1 cellular context compared by ENCODE assay signal in genomic region chr7:1664711-1665591, GRCh38.
A peak's percentile ranks its signal among the peaks of the same experiment; 100 is the strongest.
TF ChIP-seq lines count a peak whose summit lies in the region.

No MANE protein-coding gene starts in this region.

TF ChIP-seq in K562, 482 proteins besides CTCF, POLR2A, EP300 and RAD21 (continued from another document and continues in another):
- peak; percentile 99 for TF ChIP-seq ZBTB7A (IDR thresholded peaks at IDR 0.05; ENCODE audit: borderline replicate concordance, control insufficient read depth, low read depth, low read length)
- 0 out of 2 replicates have a peak, but pooled peaks have one; percentile 40 for TF ChIP-seq MYC (IDR thresholded peaks at IDR 0.05; ENCODE audit: low read depth, low read length)
- TF ChIP-seq MYC (CRISPR knock-in tag; IDR thresholded peaks at IDR 0.05; ENCODE audit: borderline replicate concordance, low read depth), result no peak
- TF ChIP-seq ETV1 (tag; conservative IDR thresholded peaks at IDR 0.05; ENCODE audit: low read depth), result peak; percentile 70
- TF ChIP-seq SMC3 (conservative IDR thresholded peaks at IDR 0.05; ENCODE audit: insufficient read depth, low read depth, low read length), result peak; percentile 53
- 0 out of 2 replicates have a peak, but pooled peaks have one; percentile 38 for TF ChIP-seq RBFOX2 (IDR thresholded peaks at IDR 0.05; ENCODE audit: low read depth, low read length)
- no peak for TF ChIP-seq ZKSCAN3 (CRISPR knock-in tag; IDR thresholded peaks at IDR 0.05)
- TF ChIP-seq NR2C1 (IDR thresholded peaks at IDR 0.05), result no peak
- TF ChIP-seq NR2C1 (tag; IDR thresholded peaks at IDR 0.05), result no peak
- peak; percentile 57; the same call in 1 of the 2 replicates for TF ChIP-seq STAG1 (CRISPR knock-in tag; IDR thresholded peaks at IDR 0.05; ENCODE audit: borderline replicate concordance)
- no peak for TF ChIP-seq PHF21A (IDR thresholded peaks at IDR 0.05; ENCODE audit: borderline replicate concordance, low read depth)
- TF ChIP-seq MYNN (IDR thresholded peaks at IDR 0.05), result no peak
- no peak for TF ChIP-seq MYNN (CRISPR knock-in tag; IDR thresholded peaks at IDR 0.05)
- 0 out of 2 replicates have a peak, but pooled peaks have one; percentile 10 for TF ChIP-seq KLF16 (IDR thresholded peaks at IDR 0.05)
- TF ChIP-seq RBBP5 (IDR thresholded peaks at IDR 0.05; ENCODE audit: borderline replicate concordance, insufficient read depth, low read length, poor library complexity, severe bottlenecking), result peak; percentile 37
- TF ChIP-seq CREB1 (IDR thresholded peaks at IDR 0.05), result no peak
- peak; percentile 43; the same call in 1 of the 2 replicates for TF ChIP-seq CREB1 (CRISPR knock-in tag; IDR thresholded peaks at IDR 0.05)
- TF ChIP-seq HDAC2 (IDR thresholded peaks at IDR 0.05), result no peak
- TF ChIP-seq BCOR (IDR thresholded peaks at IDR 0.05), result peak; percentile 21; the same call in 1 of the 2 replicates
- peak; percentile 37 for TF ChIP-seq CCNT2 (IDR thresholded peaks at IDR 0.05; ENCODE audit: borderline replicate concordance, extremely low read depth, insufficient read length, low read depth, low read length)
- peak; percentile 57 for TF ChIP-seq HNRNPK (IDR thresholded peaks at IDR 0.05; ENCODE audit: low read depth, low read length, poor library complexity, severe bottlenecking)
- no peak for TF ChIP-seq ZFPM2 (CRISPR knock-in tag; IDR thresholded peaks at IDR 0.05)
- TF ChIP-seq DEAF1 (CRISPR knock-in tag; IDR thresholded peaks at IDR 0.05), result 0 out of 2 replicates have a peak, but pooled peaks have one; percentile 21
- TF ChIP-seq RB1 (IDR thresholded peaks at IDR 0.05; ENCODE audit: low read depth), result peak; percentile 19; the same call in 1 of the 2 replicates
- TF ChIP-seq L3MBTL2 (IDR thresholded peaks at IDR 0.05), result peak; percentile 43; the same call in 1 of the 2 replicates
- no peak for TF ChIP-seq ZNF785 (CRISPR knock-in tag; IDR thresholded peaks at IDR 0.05)
- no peak for TF ChIP-seq TEAD1 (CRISPR knock-in tag; IDR thresholded peaks at IDR 0.05)
- TF ChIP-seq MBD1 (CRISPR knock-in tag; IDR thresholded peaks at IDR 0.05), result no peak
- no peak for TF ChIP-seq MCM2 (IDR thresholded peaks at IDR 0.05; ENCODE audit: low read depth)
- 0 out of 2 replicates have a peak, but pooled peaks have one; percentile 42 for TF ChIP-seq ZNF263 (CRISPR knock-in tag; IDR thresholded peaks at IDR 0.05; ENCODE audit: borderline replicate concordance)
- TF ChIP-seq RBM25 (IDR thresholded peaks at IDR 0.05; ENCODE audit: low read depth, low read length, severe bottlenecking), result no peak
- TF ChIP-seq POLR2G (IDR thresholded peaks at IDR 0.05; ENCODE audit: low read depth, low read length), result 0 out of 2 replicates have a peak, but pooled peaks have one; percentile 18
- TF ChIP-seq CXXC5 (CRISPR knock-in tag; IDR thresholded peaks at IDR 0.05), result peak; percentile 60
- TF ChIP-seq ZBTB33 (CRISPR knock-in tag; IDR thresholded peaks at IDR 0.05), result no peak
- TF ChIP-seq MAZ (CRISPR knock-in tag; conservative IDR thresholded peaks at IDR 0.05 in 1 of 2, IDR thresholded peaks at IDR 0.05 in 1 of 2), result peak; percentile 37 to 43; a peak in 2 of 4 replicates
- no peak for TF ChIP-seq MED1 (CRISPR knock-in tag; IDR thresholded peaks at IDR 0.05; ENCODE audit: borderline replicate concordance)
- no peak for TF ChIP-seq ELK1 (CRISPR knock-in tag; IDR thresholded peaks at IDR 0.05)
- peak; percentile 22 for TF ChIP-seq NEUROD1 (IDR thresholded peaks at IDR 0.05; ENCODE audit: borderline replicate concordance, low read depth, low read length, partially characterized antibody)
- TF ChIP-seq KDM2B (CRISPR knock-in tag; IDR thresholded peaks at IDR 0.05), result peak; percentile 96
- TF ChIP-seq ZNF324 (CRISPR knock-in tag; IDR thresholded peaks at IDR 0.05), result no peak
- TF ChIP-seq MCM3 (IDR thresholded peaks at IDR 0.05), result no peak
- peak; percentile 48; the same call in 1 of the 2 replicates for TF ChIP-seq TFAP4 (CRISPR knock-in tag; IDR thresholded peaks at IDR 0.05; ENCODE audit: borderline replicate concordance)
- TF ChIP-seq ESRRA (IDR thresholded peaks at IDR 0.05; ENCODE audit: borderline replicate concordance, low read depth), result no peak
- TF ChIP-seq E2F6 (IDR thresholded peaks at IDR 0.05; ENCODE audit: borderline replicate concordance in 1 of 2, extremely low read depth in 1 of 2, insufficient read depth in 1 of 2, insufficient read length in 1 of 2, low read depth in 1 of 2, low read length in 1 of 2, poor library complexity in 1 of 2, severe bottlenecking in 1 of 2), result peak in 1 of 2 experiments; percentile 80
- TF ChIP-seq TRIM25 (IDR thresholded peaks at IDR 0.05; ENCODE audit: borderline replicate concordance), result no peak
